Comparison of ENCODE assay signal across 16 cellular contexts in the genomic region with DNA sequence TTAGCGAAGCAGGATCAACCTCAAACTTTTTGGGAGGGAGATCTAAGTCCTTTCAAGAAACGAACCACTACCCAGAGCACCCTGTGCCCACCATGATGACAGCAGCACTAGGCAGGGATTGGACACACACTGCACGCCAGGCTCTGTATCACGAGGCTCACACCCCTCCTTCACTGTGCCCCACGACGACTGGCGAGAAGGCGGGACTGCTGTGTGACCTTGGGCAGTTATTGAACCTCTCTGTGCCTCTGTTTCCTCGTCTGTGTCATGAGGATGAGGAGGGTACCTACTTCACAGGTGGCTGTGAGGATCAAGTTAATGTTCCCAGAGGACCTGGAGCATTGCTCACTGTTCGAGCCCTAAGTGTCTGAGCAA.
"Had no signal": no experiment of that assay in that cellular context is flagged by ENCODE, and none has a peak within 500 bp of the region (broad histone marks: within the 10 kb centered on the region; RNA-seq: fewer than 3 reads in every experiment).

No MANE protein-coding gene starts in this region.

- H3K9me3 ChIP-seq: sigmoid colon, testis, uterus had no signal

- H3K27ac ChIP-seq: coronary artery, foreskin keratinocyte, hepatocyte, sigmoid colon, skin epidermis, testis, uterus had no signal

- H3K4me3 ChIP-seq: coronary artery, hepatocyte, sigmoid colon, skin epidermis, testis, uterus had no signal

- H3K4me2 ChIP-seq: hepatocyte had no signal

- H3K4me1 ChIP-seq: foreskin keratinocyte had no signal

- H3K79me2 ChIP-seq: hepatocyte had no signal

- H2AFZ ChIP-seq: hepatocyte had no signal

- ATAC-seq: foreskin keratinocyte; natural killer cell treated with Interleukin-12 subunit alpha and Interleukin-12 subunit beta and Interleukin-15 and Interleukin-18, amount 100 ng/mL, for 72 hours; stimulated activated naive B cell treated with anti-CD40 and anti-IgM and Interleukin-4, amounts not matched to agents 10 μg/mL and 1 μg/mL and 100 μg/mL, for 72 hours; stimulated activated naive CD8-positive, alpha-beta T cell treated with anti-CD3 and anti-CD28 coated beads, Interleukin-15, amount 100 ng/mL, for 72 hours had no signal

- H3K27me3 ChIP-seq: hepatocyte, sigmoid colon, testis, uterus had no signal

- H3K36me3 ChIP-seq: sigmoid colon, uterus had no signal

- DNase-seq: effector CD4-positive, alpha-beta T cell; endodermal cell; erythroblast; foreskin keratinocyte; head of caudate nucleus; sigmoid colon; stimulated activated CD4-positive, alpha-beta T cell treated with anti-CD3 and anti-CD28 coated beads, Interleukin-2, amount 100 ng/mL, for 24 hours; stimulated activated CD4-positive, alpha-beta T cell treated with anti-CD3 and anti-CD28 coated beads, Interleukin-4, amount 100 ng/mL, for 4 hours; stimulated activated naive B cell treated with anti-CD40 and anti-IgM and Interleukin-4, amounts not matched to agents 10 μg/mL and 1 μg/mL and 100 μg/mL, for 72 hours; stimulated activated naive CD8-positive, alpha-beta T cell treated with anti-CD3 and anti-CD28 coated beads, Interleukin-15, amount 100 ng/mL, for 72 hours; testis; uterus had no signal
